Comparison of ENCODE assay signal across 24 cellular contexts in the genomic region with DNA sequence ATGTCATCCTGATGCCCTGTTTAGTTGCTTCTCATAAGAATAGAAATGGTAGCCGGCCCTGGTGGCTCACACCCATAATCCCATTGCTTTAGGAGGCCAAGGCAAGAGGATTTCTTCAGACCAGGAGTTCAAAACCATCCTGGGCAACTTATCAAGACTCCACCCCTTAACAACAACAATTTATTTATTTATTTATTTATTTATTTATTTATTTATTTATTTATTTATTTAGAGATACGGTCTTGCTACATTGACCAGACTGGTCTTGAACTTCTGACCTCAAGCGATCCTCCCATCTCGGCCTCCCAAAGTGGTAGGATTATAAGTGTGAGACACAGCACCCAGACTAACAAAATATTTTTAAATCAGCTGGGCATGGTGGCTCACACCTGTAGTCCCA. TPM values are rescaled to one million over a fixed set of nuclear protein-coding genes. Genes with fewer than 3 reads are reported as not detected.
"Had no signal": no experiment of that assay in that cellular context is flagged by ENCODE, and none has a peak within 500 bp of the region (broad histone marks: within the 10 kb centered on the region; RNA-seq: fewer than 3 reads in every experiment).

No MANE protein-coding gene starts in this region.

- H3K9ac ChIP-seq: KMS-11 had no signal

- DNase-seq: IMR-90, Kasumi-1, MM.1S, NCI-H1092 treated with DMSO at 0.1 percent for 48 hours, NCI-H1436, NCI-H187, NCI-H2029, NCI-H2081 treated with DMSO at 0.1 percent for 48 hours, NCI-H2171, NCI-H226, NCI-H446, NCI-H510A, NCI-H524 treated with DMSO at 0.1 percent for 48 hours, NCI-H69, NCI-H774, RPMI8226, SHP77 treated with DMSO at 0.1 percent for 48 hours, SJCRH30 had no signal

- H3K4me2 ChIP-seq: KMS-11 had no signal

- H3K9me3 ChIP-seq: SJCRH30 had no signal

- H3K27me3 ChIP-seq: SJCRH30 had no signal

- H3K27ac ChIP-seq: KMS-11, SJCRH30 had no signal

- FAIRE-seq: HepG2, RCC 7860 had no signal

- H3K4me1 ChIP-seq: SJCRH30 had no signal

- H3K4me3 ChIP-seq: SJCRH30 had no signal

- H3K36me3 ChIP-seq: SJCRH30 had no signal

- ATAC-seq: HepG2, SK-N-SH treated with all-trans-retinoic acid at 6 μM for 48 hours had no signal

RNA-seq across cellular contexts. Expression of a gene that starts 4.0 kb away (rescaled TPM):
- total RNA-seq: HepG2, HT1080, IMR-90, M059J, SJCRH30 had no signal
- polyA plus RNA-seq: HepG2, IMR-90 had no signal

RNA-seq across cellular contexts. Expression of a gene that starts 41.8 kb away (rescaled TPM):
- total RNA-seq: HepG2, IMR-90 had no signal
- polyA plus RNA-seq: HepG2, IMR-90 had no signal
